26 cellular contexts compared by ENCODE assay signal in the genomic region with DNA sequence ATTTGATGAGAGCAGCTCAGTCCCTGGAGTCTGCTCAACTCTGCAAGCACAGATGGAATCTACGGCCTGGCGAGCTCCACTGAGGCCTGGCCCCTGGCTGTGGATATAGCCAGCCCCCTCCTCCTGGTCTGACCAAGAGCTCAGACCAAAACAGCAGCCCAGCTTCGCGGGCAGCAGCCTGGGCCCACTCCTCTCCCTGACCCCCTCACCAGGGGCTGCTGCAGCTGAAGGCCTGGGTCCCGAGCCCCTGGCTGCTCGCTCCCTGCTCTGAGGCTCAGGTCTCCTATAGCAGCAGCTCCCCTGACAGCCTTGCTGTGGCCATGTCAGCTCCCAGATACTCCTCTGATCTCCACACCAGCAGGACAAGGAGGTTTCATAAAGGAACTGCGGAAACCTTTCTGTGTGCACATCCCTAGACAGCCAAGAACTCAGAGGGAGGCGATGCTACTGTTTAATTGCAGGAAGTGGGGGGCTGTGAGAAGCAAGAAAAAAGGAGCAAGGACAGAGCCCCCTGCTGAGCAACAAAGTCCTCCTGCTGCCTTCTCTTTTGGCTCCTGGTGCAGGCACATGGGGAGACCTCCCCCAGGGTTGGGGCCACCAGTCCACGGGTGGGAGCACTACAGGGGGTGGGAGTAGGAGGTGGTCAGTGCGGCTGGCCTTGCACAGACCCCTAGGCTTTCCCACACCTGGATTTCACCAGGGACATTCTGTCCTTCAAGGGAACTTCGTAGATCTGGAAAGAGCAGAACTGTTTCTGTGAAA. TPM values are rescaled to one million over a fixed set of nuclear protein-coding genes. Genes with fewer than 3 reads are reported as not detected.
DNase-seq lines count a peak whose midpoint lies in the region; ATAC-seq and TF ChIP-seq lines count a peak whose summit lies in the region.
"Had no signal": no experiment of that assay in that cellular context is flagged by ENCODE, and none has a peak within 500 bp of the region (broad histone marks: within the 10 kb centered on the region; RNA-seq: fewer than 3 reads in every experiment).

No MANE protein-coding gene starts in this region.

- H3K27me3 ChIP-seq in lower lobe of right lung (ENCODE audit: low read depth): no peaks in the 10 kb centered on the region

- no peak for DNase-seq in activated naive CD4-positive, alpha-beta T cell treated with anti-CD3 and anti-CD28 coated beads, Interleukin-2, amount 50 U/mL, for 72 hours (ENCODE audit: low spot score in 2 of 2)
- no peak for DNase-seq in WTC11 (ENCODE audit: low spot score)
- peak; percentile 15 for DNase-seq in lower lobe of right lung
- DNase-seq in NCI-H510A treated with DMSO at 0.1 percent for 48 hours (lab: John Stamatoyannopoulos, UW): no peak
- DNase-seq: 8988T; CD4-positive, alpha-beta T cell; Karpas-422; NCI-H1092; NCI-H1436; NCI-H187; NCI-H2081 treated with DMSO at 0.1 percent for 48 hours; NCI-H2171; NCI-H226; NCI-H510A; PC-9; SJCRH30 had no signal

- intact Hi-C loops in lower lobe of right lung (cut with DNase I): no loop called here

- no peak for ATAC-seq in activated naive CD4-positive, alpha-beta T cell treated with anti-CD3 and anti-CD28 coated beads, Interleukin-2, amount 50 U/mL, for 72 hours
- ATAC-seq in WTC11: no peak; the same call in 1 of the 2 replicates
- ATAC-seq in lower lobe of right lung: no peak
- ATAC-seq in GM18867 (IDR thresholded peaks at IDR 0.05; ENCODE audit: unreplicated experiment): no peak
- no peak for ATAC-seq in HG02852 (IDR thresholded peaks at IDR 0.05; ENCODE audit: unreplicated experiment)
- ATAC-seq: GM23338, HepG2, Right ventricle myocardium inferior had no signal

- H3K4me1 ChIP-seq in lower lobe of right lung: peaks cover 4% of the 10 kb centered on the region
- H3K4me1 ChIP-seq: HAP-1, SJCRH30 had no signal

- POLR2A ChIA-PET in WTC11 (lab: Charles Lee): no interaction called here

- CTCF ChIA-PET in WTC11 (lab: Charles Lee): interaction anchor here (1.5 kb wide), 1 partner anchor 119 kb away, joined by 3 read pairs; no protein-coding TSS in a partner anchor

- no peaks in the 10 kb centered on the region for H3K9me3 ChIP-seq in lower lobe of right lung
- H3K9me3 ChIP-seq: HAP-1, SJCRH30 had no signal

- no peaks in the 10 kb centered on the region for H3K27me3 Mint-ChIP-seq in activated naive CD4-positive, alpha-beta T cell treated with anti-CD3 and anti-CD28 coated beads, Interleukin-2, amount 50 U/mL, for 24 hours
- H3K27me3 Mint-ChIP-seq in WTC11 (ENCODE audit: low read depth): no peaks in the 10 kb centered on the region; the same call in 1 of the 2 replicates

- H3K36me3 ChIP-seq in lower lobe of right lung: no peaks in the 10 kb centered on the region
- H3K36me3 ChIP-seq: HAP-1, SJCRH30 had no signal

- no peaks in the 10 kb centered on the region for H3K36me3 Mint-ChIP-seq in activated naive CD4-positive, alpha-beta T cell treated with anti-CD3 and anti-CD28 coated beads, Interleukin-2, amount 50 U/mL, for 24 hours
- no peaks in the 10 kb centered on the region for H3K36me3 Mint-ChIP-seq in activated naive CD4-positive, alpha-beta T cell treated with anti-CD3 and anti-CD28 coated beads, Interleukin-2, amount 50 U/mL, for 72 hours
- H3K36me3 Mint-ChIP-seq in WTC11: no peaks in the 10 kb centered on the region

- no peak overlapping the region for H3K4me3 Mint-ChIP-seq in activated naive CD4-positive, alpha-beta T cell treated with anti-CD3 and anti-CD28 coated beads, Interleukin-2, amount 50 U/mL, for 24 hours
- no peak overlapping the region for H3K4me3 Mint-ChIP-seq in WTC11
- H3K4me3 Mint-ChIP-seq: CD4-positive, alpha-beta T cell; GM23338 had no signal

- TF ChIP-seq CTCF in WTC11 (IDR thresholded peaks at IDR 0.05) (no peak), lower lobe of right lung (IDR thresholded peaks at IDR 0.05) (no peak)

- H3K9me3 Mint-ChIP-seq in activated naive CD4-positive, alpha-beta T cell treated with anti-CD3 and anti-CD28 coated beads, Interleukin-2, amount 50 U/mL, for 24 hours: no peaks in the 10 kb centered on the region
- H3K9me3 Mint-ChIP-seq in activated naive CD4-positive, alpha-beta T cell treated with anti-CD3 and anti-CD28 coated beads, Interleukin-2, amount 50 U/mL, for 72 hours: no peaks in the 10 kb centered on the region
- H3K9me3 Mint-ChIP-seq in WTC11: peaks cover 8% of the 10 kb centered on the region
- H3K9me3 Mint-ChIP-seq: CD4-positive, alpha-beta T cell; GM23338 had no signal

- H3K27ac Mint-ChIP-seq in activated naive CD4-positive, alpha-beta T cell treated with anti-CD3 and anti-CD28 coated beads, Interleukin-2, amount 50 U/mL, for 24 hours: peak overlapping the region; percentile 63
- H3K27ac Mint-ChIP-seq in activated naive CD4-positive, alpha-beta T cell treated with anti-CD3 and anti-CD28 coated beads, Interleukin-2, amount 50 U/mL, for 72 hours: no peak overlapping the region
- H3K27ac Mint-ChIP-seq in WTC11: no peak overlapping the region; the same call in 1 of the 2 replicates
- H3K27ac Mint-ChIP-seq: CD4-positive, alpha-beta T cell; GM23338 had no signal

- H3K27ac ChIP-seq in lower lobe of right lung: no peak overlapping the region
- H3K27ac ChIP-seq: PC-9, SJCRH30 had no signal

- no peak overlapping the region for H3K4me3 ChIP-seq in lower lobe of right lung
- H3K4me3 ChIP-seq: GM23338, HAP-1, PC-9, SJCRH30 had no signal

- H3K4me1 Mint-ChIP-seq in activated naive CD4-positive, alpha-beta T cell treated with anti-CD3 and anti-CD28 coated beads, Interleukin-2, amount 50 U/mL, for 24 hours: peaks cover 27% of the 10 kb centered on the region
- peaks cover 11% of the 10 kb centered on the region for H3K4me1 Mint-ChIP-seq in WTC11

TF ChIP-seq in WTC11, 78 proteins besides CTCF, POLR2A, EP300 and RAD21:
- TF ChIP-seq ZNF232 (CRISPR knock-in tag; IDR thresholded peaks at IDR 0.05): no peak
- TF ChIP-seq ZNF423 (CRISPR knock-in tag; IDR thresholded peaks at IDR 0.05): 0 out of 2 replicates have a peak, but pooled peaks have one; percentile 36
- TF ChIP-seq ZNF396 (CRISPR knock-in tag; IDR thresholded peaks at IDR 0.05; ENCODE audit: borderline replicate concordance): no peak
- TF ChIP-seq, protein P1, sequence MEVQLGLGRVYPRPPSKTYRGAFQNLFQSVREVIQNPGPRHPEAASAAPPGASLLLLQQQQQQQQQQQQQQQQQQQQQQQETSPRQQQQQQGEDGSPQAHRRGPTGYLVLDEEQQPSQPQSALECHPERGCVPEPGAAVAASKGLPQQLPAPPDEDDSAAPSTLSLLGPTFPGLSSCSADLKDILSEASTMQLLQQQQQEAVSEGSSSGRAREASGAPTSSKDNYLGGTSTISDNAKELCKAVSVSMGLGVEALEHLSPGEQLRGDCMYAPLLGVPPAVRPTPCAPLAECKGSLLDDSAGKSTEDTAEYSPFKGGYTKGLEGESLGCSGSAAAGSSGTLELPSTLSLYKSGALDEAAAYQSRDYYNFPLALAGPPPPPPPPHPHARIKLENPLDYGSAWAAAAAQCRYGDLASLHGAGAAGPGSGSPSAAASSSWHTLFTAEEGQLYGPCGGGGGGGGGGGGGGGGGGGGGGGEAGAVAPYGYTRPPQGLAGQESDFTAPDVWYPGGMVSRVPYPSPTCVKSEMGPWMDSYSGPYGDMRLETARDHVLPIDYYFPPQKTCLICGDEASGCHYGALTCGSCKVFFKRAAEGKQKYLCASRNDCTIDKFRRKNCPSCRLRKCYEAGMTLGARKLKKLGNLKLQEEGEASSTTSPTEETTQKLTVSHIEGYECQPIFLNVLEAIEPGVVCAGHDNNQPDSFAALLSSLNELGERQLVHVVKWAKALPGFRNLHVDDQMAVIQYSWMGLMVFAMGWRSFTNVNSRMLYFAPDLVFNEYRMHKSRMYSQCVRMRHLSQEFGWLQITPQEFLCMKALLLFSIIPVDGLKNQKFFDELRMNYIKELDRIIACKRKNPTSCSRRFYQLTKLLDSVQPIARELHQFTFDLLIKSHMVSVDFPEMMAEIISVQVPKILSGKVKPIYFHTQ (CRISPR knock-in tag; IDR thresholded peaks at IDR 0.05): no peak
- no peak for TF ChIP-seq GRHL2 (CRISPR knock-in tag; IDR thresholded peaks at IDR 0.05; ENCODE audit: insufficient replicate concordance, severe bottlenecking)
- TF ChIP-seq ZNF219 (CRISPR knock-in tag; IDR thresholded peaks at IDR 0.05; ENCODE audit: borderline replicate concordance): no peak

RNA-seq across cellular contexts. Expression of a gene that starts 38.7 kb away (rescaled TPM):
- not detected for total RNA-seq in activated naive CD4-positive, alpha-beta T cell treated with anti-CD3 and anti-CD28 coated beads, Interleukin-2, amount 50 U/mL, for 72 hours
- total RNA-seq in WTC11 (2021) (not detected in 3 replicates), lower lobe of right lung (not detected)
- total RNA-seq: CD4-positive, alpha-beta T cell; Daoy; GM23338; HepG2; HT1080; Right ventricle myocardium inferior; RPMI7951; SJCRH30 had no signal
